Comparison of ENCODE assay signal across 22 cellular contexts in genomic region chr12:53604581-53604980, GRCh38.
"Had no signal": no experiment of that assay in that cellular context is flagged by ENCODE, and none has a peak within 500 bp of the region (broad histone marks: within the 10 kb centered on the region; RNA-seq: fewer than 3 reads in every experiment).

No MANE protein-coding gene starts in this region.

- H3K4me3 ChIP-seq: adrenal gland, ascending aorta, cardiac muscle cell, coronary artery, pancreas, right atrium auricular region, stomach, tibial nerve had no signal

- H3K9me3 ChIP-seq: adrenal gland, ascending aorta, pancreas, right atrium auricular region, stomach, tibial nerve had no signal

- H3K36me3 ChIP-seq: cardiac muscle cell, pancreas, right atrium auricular region had no signal

- H3K27me3 ChIP-seq: adrenal gland, ascending aorta, cardiac muscle cell, pancreas, right atrium auricular region, stomach, tibial nerve had no signal

- DNase-seq: activated CD4-positive, alpha-beta T cell treated with anti-CD3 and anti-CD28 coated beads for 4 hours; activated CD4-positive, alpha-beta T cell treated with anti-CD3 and anti-CD28 coated beads, Interleukin-2, amount 50 U/mL, for 4 hours; activated CD8-positive, alpha-beta memory T cell treated with anti-CD3 and anti-CD28 coated beads for 24 hours; activated effector memory CD4-positive, alpha-beta T cell treated with anti-CD3 and anti-CD28 coated beads, Interleukin-2, amount 50 U/mL, for 16 hours; activated naive CD4-positive, alpha-beta T cell treated with anti-CD3 and anti-CD28 coated beads for 36 hours; activated naive CD8-positive, alpha-beta T cell treated with anti-CD3 and anti-CD28 coated beads for 36 hours; adrenal gland; foreskin fibroblast; immature natural killer cell; kidney; naive B cell; pancreas; stimulated activated CD4-positive, alpha-beta T cell treated with anti-CD3 and anti-CD28 coated beads, Interleukin-15, amount 100 ng/mL, for 24 hours; stimulated activated CD4-positive, alpha-beta T cell treated with anti-CD3 and anti-CD28 coated beads, Interleukin-2, amount 100 ng/mL, for 24 hours; stimulated activated naive B cell treated with anti-CD40 and anti-IgM and Interleukin-4, amounts not matched to agents 10 μg/mL and 1 μg/mL and 100 μg/mL, for 72 hours; stomach had no signal

- H3K27ac ChIP-seq: ascending aorta, cardiac muscle cell, coronary artery, pancreas, right atrium auricular region, stomach, tibial nerve had no signal

- ATAC-seq: esophagus mucosa; pancreas; stimulated activated naive B cell treated with anti-CD40 and anti-IgM and Interleukin-4, amounts not matched to agents 10 μg/mL and 1 μg/mL and 100 μg/mL, for 72 hours had no signal
